In the genomic region with DNA sequence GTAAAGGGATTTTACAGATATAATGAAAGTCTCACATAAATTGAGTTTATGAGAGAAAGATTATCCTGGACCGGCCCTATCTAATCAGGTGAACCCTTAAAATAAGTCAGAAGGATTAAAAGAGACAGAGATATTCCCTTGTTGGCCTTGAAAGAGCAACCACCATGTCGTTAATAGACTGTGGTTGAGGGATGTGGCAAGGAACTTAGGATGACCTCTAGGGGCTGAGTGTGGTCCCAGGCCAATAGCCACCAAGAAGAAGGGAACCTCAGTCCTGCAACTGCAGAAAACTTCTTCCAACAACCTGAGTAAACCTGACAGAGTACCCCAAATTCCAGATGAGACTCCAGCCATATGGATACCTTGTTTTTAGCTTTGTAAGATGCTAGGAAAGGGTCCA, we compare ENCODE assay signal across 12 cellular contexts.
DNase-seq lines count a peak whose midpoint lies in the region; ATAC-seq and TF ChIP-seq lines count a peak whose summit lies in the region.
"Had no signal": no experiment of that assay in that cellular context is flagged by ENCODE, and none has a peak within 500 bp of the region (broad histone marks: within the 10 kb centered on the region; RNA-seq: fewer than 3 reads in every experiment).

No MANE protein-coding gene starts in this region.

- H3F3A ChIP-seq in GM23338 (replicated peaks; ENCODE audit: low read depth) = no peaks in the 10 kb centered on the region

- no peaks in the 10 kb centered on the region for H3K4me1 Mint-ChIP-seq in GM23338
- H3K4me1 Mint-ChIP-seq in immature natural killer cell = no peaks in the 10 kb centered on the region

- H3K36me3 Mint-ChIP-seq in GM23338 (ENCODE audit: low read depth) (no peaks in the 10 kb centered on the region), immature natural killer cell (no peaks in the 10 kb centered on the region)

- no peaks in the 10 kb centered on the region for H3K9me3 ChIP-seq in iPS DF 6.9 (ENCODE audit: control insufficient read depth, insufficient read depth, low read length)
- H3K9me3 ChIP-seq: ascending aorta had no signal

- H3K4me3 Mint-ChIP-seq in GM23338 (no peak overlapping the region), immature natural killer cell (no peak overlapping the region)
- H3K4me3 Mint-ChIP-seq: activated CD8-positive, alpha-beta T cell treated with anti-CD3 and anti-CD28 coated beads for 36 hours had no signal

- H3K4me3 ChIP-seq in GM23338 (no peak overlapping the region), iPS DF 6.9 (ENCODE audit: low read length) (no peak overlapping the region)
- H3K4me3 ChIP-seq: ascending aorta had no signal

- no peaks in the 10 kb centered on the region for H3K4me1 ChIP-seq in GM23338 (ENCODE audit: insufficient read depth)
- no peaks in the 10 kb centered on the region for H3K4me1 ChIP-seq in iPS DF 6.9 (ENCODE audit: control insufficient read depth, insufficient read depth, low read length)
- H3K4me1 ChIP-seq: ascending aorta had no signal

- H4K20me1 ChIP-seq in GM23338 (replicated peaks; ENCODE audit: insufficient read depth) = no peaks in the 10 kb centered on the region

- no peak overlapping the region for H3K4me2 ChIP-seq in GM23338

- H3K27me3 ChIP-seq in GM23338 (ENCODE audit: insufficient read depth) (no peaks in the 10 kb centered on the region), iPS DF 6.9 (ENCODE audit: control insufficient read depth, insufficient read depth, low read length) (no peaks in the 10 kb centered on the region)
- H3K27me3 ChIP-seq: ascending aorta had no signal

- ATAC-seq in GM18861 (IDR thresholded peaks at IDR 0.05; ENCODE audit: unreplicated experiment) = peak; percentile 79
- ATAC-seq in GM23338 = peak; percentile 93
- ATAC-seq: activated CD8-positive, alpha-beta T cell treated with anti-CD3 and anti-CD28 coated beads for 36 hours; HCT116 had no signal

- no peaks in the 10 kb centered on the region for H3K79me2 ChIP-seq in GM23338 (replicated peaks; ENCODE audit: insufficient read depth)

- no peak overlapping the region; the same call in 1 of the 2 replicates for H2AFZ ChIP-seq in GM23338

- H3K27ac ChIP-seq in GM23338 (ENCODE audit: low read depth) (no peak overlapping the region), iPS DF 6.9 (ENCODE audit: low read length) (no peak overlapping the region)
- H3K27ac ChIP-seq: ascending aorta had no signal

- H3K9me3 Mint-ChIP-seq in GM23338 (no peaks in the 10 kb centered on the region), immature natural killer cell (peaks cover 0 to 4% (median under 1%) of the 10 kb centered on the region in 6 donors)
- H3K9me3 Mint-ChIP-seq: activated CD8-positive, alpha-beta T cell treated with anti-CD3 and anti-CD28 coated beads for 36 hours had no signal

- no peak overlapping the region for H3K27ac Mint-ChIP-seq in GM23338
- no peak overlapping the region for H3K27ac Mint-ChIP-seq in immature natural killer cell
- H3K27ac Mint-ChIP-seq: activated CD8-positive, alpha-beta T cell treated with anti-CD3 and anti-CD28 coated beads for 36 hours had no signal

- no peaks in the 10 kb centered on the region for H3K9me2 ChIP-seq in GM23338 (ENCODE audit: insufficient read depth)

- WGBS in iPS DF 6.9 (ENCODE audit: insufficient coverage, insufficient read length) = no CpG with 5 or more reads among the region's 2 CpGs

- H3K27me3 Mint-ChIP-seq in GM23338 (ENCODE audit: insufficient read depth, low read depth, poor library complexity) (no peaks in the 10 kb centered on the region), immature natural killer cell (ENCODE audit: low read depth in 3 of 3) (peaks cover 0 to 6% (median 0%) of the 10 kb centered on the region in 3 donors)
- H3K27me3 Mint-ChIP-seq: activated CD8-positive, alpha-beta T cell treated with anti-CD3 and anti-CD28 coated beads for 36 hours had no signal

- no peaks in the 10 kb centered on the region for H3K36me3 ChIP-seq in GM23338 (ENCODE audit: insufficient read depth)
- no peaks in the 10 kb centered on the region for H3K36me3 ChIP-seq in iPS DF 6.9 (ENCODE audit: control insufficient read depth, insufficient read depth, low read length)
- H3K36me3 ChIP-seq: ascending aorta had no signal

- peak; percentile 48 to 68 for TF ChIP-seq CTCF in GM23338 (conservative IDR thresholded peaks at IDR 0.05; ENCODE audit: low read depth in 2 of 2)

- DNase-seq in GM23338 (ENCODE audit: low spot score) = peak; percentile 63
- peak; percentile 32 for DNase-seq in LoVo (ENCODE audit: low spot score)
- peak; percentile 7 for DNase-seq in iPS DF 6.9 (ENCODE audit: low read depth, low spot score)
- DNase-seq in NCI-H510A treated with DMSO at 0.1 percent for 48 hours (lab: John Stamatoyannopoulos, UW) = no peak
- no peak for DNase-seq in central memory CD4-positive, alpha-beta T cell
- no peak for DNase-seq in immature natural killer cell
- DNase-seq: activated CD8-positive, alpha-beta T cell treated with anti-CD3 and anti-CD28 coated beads for 36 hours; Kasumi-1; Right ventricle myocardium superior had no signal

TF ChIP-seq in GM23338, 12 proteins besides CTCF, POLR2A, EP300 and RAD21:
- TF ChIP-seq, protein P1, sequence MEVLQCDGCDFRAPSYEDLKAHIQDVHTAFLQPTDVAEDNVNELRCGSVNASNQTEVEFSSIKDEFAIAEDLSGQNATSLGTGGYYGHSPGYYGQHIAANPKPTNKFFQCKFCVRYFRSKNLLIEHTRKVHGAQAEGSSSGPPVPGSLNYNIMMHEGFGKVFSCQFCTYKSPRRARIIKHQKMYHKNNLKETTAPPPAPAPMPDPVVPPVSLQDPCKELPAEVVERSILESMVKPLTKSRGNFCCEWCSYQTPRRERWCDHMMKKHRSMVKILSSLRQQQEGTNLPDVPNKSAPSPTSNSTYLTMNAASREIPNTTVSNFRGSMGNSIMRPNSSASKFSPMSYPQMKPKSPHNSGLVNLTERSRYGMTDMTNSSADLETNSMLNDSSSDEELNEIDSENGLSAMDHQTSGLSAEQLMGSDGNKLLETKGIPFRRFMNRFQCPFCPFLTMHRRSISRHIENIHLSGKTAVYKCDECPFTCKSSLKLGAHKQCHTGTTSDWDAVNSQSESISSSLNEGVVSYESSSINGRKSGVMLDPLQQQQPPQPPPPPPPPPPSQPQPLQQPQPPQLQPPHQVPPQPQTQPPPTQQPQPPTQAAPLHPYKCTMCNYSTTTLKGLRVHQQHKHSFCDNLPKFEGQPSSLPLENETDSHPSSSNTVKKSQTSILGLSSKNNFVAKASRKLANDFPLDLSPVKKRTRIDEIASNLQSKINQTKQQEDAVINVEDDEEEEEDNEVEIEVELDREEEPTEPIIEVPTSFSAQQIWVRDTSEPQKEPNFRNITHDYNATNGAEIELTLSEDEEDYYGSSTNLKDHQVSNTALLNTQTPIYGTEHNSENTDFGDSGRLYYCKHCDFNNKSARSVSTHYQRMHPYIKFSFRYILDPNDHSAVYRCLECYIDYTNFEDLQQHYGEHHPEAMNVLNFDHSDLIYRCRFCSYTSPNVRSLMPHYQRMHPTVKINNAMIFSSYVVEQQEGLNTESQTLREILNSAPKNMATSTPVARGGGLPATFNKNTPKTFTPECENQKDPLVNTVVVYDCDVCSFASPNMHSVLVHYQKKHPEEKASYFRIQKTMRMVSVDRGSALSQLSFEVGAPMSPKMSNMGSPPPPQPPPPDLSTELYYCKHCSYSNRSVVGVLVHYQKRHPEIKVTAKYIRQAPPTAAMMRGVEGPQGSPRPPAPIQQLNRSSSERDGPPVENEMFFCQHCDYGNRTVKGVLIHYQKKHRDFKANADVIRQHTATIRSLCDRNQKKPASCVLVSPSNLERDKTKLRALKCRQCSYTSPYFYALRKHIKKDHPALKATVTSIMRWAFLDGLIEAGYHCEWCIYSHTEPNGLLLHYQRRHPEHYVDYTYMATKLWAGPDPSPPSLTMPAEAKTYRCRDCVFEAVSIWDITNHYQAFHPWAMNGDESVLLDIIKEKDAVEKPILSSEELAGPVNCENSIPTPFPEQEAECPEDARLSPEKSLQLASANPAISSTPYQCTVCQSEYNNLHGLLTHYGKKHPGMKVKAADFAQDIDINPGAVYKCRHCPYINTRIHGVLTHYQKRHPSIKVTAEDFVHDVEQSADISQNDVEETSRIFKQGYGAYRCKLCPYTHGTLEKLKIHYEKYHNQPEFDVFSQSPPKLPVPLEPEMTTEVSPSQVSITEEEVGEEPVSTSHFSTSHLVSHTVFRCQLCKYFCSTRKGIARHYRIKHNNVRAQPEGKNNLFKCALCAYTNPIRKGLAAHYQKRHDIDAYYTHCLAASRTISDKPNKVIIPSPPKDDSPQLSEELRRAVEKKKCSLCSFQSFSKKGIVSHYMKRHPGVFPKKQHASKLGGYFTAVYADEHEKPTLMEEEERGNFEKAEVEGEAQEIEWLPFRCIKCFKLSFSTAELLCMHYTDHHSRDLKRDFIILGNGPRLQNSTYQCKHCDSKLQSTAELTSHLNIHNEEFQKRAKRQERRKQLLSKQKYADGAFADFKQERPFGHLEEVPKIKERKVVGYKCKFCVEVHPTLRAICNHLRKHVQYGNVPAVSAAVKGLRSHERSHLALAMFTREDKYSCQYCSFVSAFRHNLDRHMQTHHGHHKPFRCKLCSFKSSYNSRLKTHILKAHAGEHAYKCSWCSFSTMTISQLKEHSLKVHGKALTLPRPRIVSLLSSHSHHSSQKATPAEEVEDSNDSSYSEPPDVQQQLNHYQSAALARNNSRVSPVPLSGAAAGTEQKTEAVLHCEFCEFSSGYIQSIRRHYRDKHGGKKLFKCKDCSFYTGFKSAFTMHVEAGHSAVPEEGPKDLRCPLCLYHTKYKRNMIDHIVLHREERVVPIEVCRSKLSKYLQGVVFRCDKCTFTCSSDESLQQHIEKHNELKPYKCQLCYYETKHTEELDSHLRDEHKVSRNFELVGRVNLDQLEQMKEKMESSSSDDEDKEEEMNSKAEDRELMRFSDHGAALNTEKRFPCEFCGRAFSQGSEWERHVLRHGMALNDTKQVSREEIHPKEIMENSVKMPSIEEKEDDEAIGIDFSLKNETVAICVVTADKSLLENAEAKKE (CRISPR knock-in tag; IDR thresholded peaks at IDR 0.05) = no peak
- TF ChIP-seq ZNF331 (CRISPR knock-in tag; IDR thresholded peaks at IDR 0.05; ENCODE audit: low read depth) = no peak

Comparison
In these comparisons a context has a peak if more than half of its experiments do, and no peak if none do; other contexts are left out.
1. DNase-seq: peak in GM23338 (single experiment), LoVo (single experiment) and iPS DF 6.9 (single experiment); none in NCI-H510A treated with DMSO at 0.1 percent for 48 hours (single experiment), central memory CD4-positive, alpha-beta T cell (single experiment) and immature natural killer cell (0 of 3).